In genomic region chr20:24755411-24755922, GRCh38 we compare ENCODE assay signal across 1 cellular context.
TF ChIP-seq lines count a peak whose summit lies in the region.

No MANE protein-coding gene starts in this region.

TF ChIP-seq in GM23338, 12 proteins besides CTCF, POLR2A, EP300 and RAD21 (continued from another document):
- TF ChIP-seq, protein P1, sequence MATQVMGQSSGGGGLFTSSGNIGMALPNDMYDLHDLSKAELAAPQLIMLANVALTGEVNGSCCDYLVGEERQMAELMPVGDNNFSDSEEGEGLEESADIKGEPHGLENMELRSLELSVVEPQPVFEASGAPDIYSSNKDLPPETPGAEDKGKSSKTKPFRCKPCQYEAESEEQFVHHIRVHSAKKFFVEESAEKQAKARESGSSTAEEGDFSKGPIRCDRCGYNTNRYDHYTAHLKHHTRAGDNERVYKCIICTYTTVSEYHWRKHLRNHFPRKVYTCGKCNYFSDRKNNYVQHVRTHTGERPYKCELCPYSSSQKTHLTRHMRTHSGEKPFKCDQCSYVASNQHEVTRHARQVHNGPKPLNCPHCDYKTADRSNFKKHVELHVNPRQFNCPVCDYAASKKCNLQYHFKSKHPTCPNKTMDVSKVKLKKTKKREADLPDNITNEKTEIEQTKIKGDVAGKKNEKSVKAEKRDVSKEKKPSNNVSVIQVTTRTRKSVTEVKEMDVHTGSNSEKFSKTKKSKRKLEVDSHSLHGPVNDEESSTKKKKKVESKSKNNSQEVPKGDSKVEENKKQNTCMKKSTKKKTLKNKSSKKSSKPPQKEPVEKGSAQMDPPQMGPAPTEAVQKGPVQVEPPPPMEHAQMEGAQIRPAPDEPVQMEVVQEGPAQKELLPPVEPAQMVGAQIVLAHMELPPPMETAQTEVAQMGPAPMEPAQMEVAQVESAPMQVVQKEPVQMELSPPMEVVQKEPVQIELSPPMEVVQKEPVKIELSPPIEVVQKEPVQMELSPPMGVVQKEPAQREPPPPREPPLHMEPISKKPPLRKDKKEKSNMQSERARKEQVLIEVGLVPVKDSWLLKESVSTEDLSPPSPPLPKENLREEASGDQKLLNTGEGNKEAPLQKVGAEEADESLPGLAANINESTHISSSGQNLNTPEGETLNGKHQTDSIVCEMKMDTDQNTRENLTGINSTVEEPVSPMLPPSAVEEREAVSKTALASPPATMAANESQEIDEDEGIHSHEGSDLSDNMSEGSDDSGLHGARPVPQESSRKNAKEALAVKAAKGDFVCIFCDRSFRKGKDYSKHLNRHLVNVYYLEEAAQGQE (IDR thresholded peaks at IDR 0.05; ENCODE audit: unreplicated experiment), result no peak
- no peak for TF ChIP-seq NANOG (IDR thresholded peaks at IDR 0.05; ENCODE audit: borderline replicate concordance)
- TF ChIP-seq ZNF331 (CRISPR knock-in tag; IDR thresholded peaks at IDR 0.05; ENCODE audit: low read depth), result no peak
